In the genomic region with DNA sequence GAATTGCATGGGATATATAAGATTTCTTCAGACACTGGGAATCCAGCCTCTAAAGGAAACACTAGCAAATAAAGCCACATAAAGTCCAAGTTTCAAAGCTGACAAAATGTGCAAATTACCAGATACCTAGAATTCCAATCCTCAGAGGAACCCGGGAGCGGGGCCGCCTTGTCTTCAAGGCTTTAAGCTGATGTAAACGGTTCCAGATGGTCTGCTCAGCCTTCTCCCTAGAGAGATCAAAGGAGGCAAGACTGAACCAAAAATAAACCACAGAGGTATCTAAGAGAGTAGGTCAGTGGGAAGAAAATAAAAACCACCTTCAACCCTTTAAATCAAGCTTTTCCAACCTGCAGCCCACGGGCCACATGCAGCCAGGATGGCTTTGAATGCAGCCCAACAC, we compare ENCODE assay signal across 13 cellular contexts. TPM values are rescaled to one million over a fixed set of nuclear protein-coding genes. Genes with fewer than 3 reads are reported as not detected.
DNase-seq lines count a peak whose midpoint lies in the region; TF ChIP-seq lines count a peak whose summit lies in the region.
"Had no signal": no experiment of that assay in that cellular context is flagged by ENCODE, and none has a peak within 500 bp of the region (broad histone marks: within the 10 kb centered on the region; RNA-seq: fewer than 3 reads in every experiment).

No MANE protein-coding gene starts in this region.

- H3K27ac ChIP-seq in hepatocyte (peak overlapping the region; percentile 12), OCI-LY7 (ENCODE audit: low read depth, low read length, poor library complexity, severe bottlenecking) (no peak overlapping the region)
- H3K27ac ChIP-seq: uterus had no signal

- POLR2A ChIA-PET in AG04449 (lab: Yijun Ruan, JAX) (no interaction called here), OCI-LY7 (lab: Charles Lee) (interaction anchor here (0.6 to 0.7 kb wide), 2 partner anchors 20 to 789 kb away, joined by 3 to 7 read pairs; no protein-coding TSS in a partner anchor)

- TF ChIP-seq CTCF in AG04449 (IDR thresholded peaks at IDR 0.05; ENCODE audit: insufficient read depth, low read length, missing control alignments) (no peak), hepatocyte (IDR thresholded peaks at IDR 0.05; ENCODE audit: poor library complexity) (no peak), OCI-LY7 (conservative IDR thresholded peaks at IDR 0.05; ENCODE audit: low read length) (no peak)

- H3K27me3 ChIP-seq in hepatocyte, result no peaks in the 10 kb centered on the region
- H3K27me3 ChIP-seq: uterus had no signal

- H3K4me3 ChIP-seq in AG04449 (ENCODE audit: low read depth, low read length), result no peak overlapping the region
- H3K4me3 ChIP-seq in hepatocyte, result no peak overlapping the region
- no peak overlapping the region for H3K4me3 ChIP-seq in OCI-LY7 (ENCODE audit: low read depth, low read length, poor library complexity, severe bottlenecking)
- H3K4me3 ChIP-seq: uterus had no signal

- 50% methylated on average over 5 of the region's 5 CpGs for WGBS in hepatocyte (ENCODE audit: low lambda C conversion rate, missing lambda C conversion rate)

- H3K36me3 ChIP-seq in hepatocyte (replicated peaks; ENCODE audit: insufficient read depth, low read depth) (no peaks in the 10 kb centered on the region), OCI-LY7 (ENCODE audit: insufficient read depth, low read length) (peaks cover 89% of the 10 kb centered on the region)
- H3K36me3 ChIP-seq: uterus had no signal

- CTCF ChIA-PET in AG04449 (lab: Yijun Ruan, JAX), result interaction anchor here (1.0 to 2.4 kb wide), 2 partner anchors 10 to 276 kb away, joined by 3 to 6 read pairs; partner anchors contain the start of gene CDK5RAP1
- CTCF ChIA-PET in OCI-LY7 (lab: Charles Lee; ENCODE audit: unreplicated experiment), result no interaction called here

- H3K9me2 ChIP-seq in hepatocyte (replicated peaks; ENCODE audit: insufficient read depth), result no peaks in the 10 kb centered on the region
- no peaks in the 10 kb centered on the region for H3K9me2 ChIP-seq in OCI-LY7 (ENCODE audit: insufficient read depth, low read length)

- H3K4me1 ChIP-seq in hepatocyte (ENCODE audit: insufficient read depth), result peaks cover 3% of the 10 kb centered on the region
- H3K4me1 ChIP-seq in OCI-LY7 (ENCODE audit: insufficient read depth, low read length, poor library complexity, severe bottlenecking), result no peaks in the 10 kb centered on the region
- H3K4me1 ChIP-seq: uterus had no signal

- DNase-seq in AG04449 (ENCODE audit: low read depth, low spot score) (peak; percentile 87), GM03348 (ENCODE audit: low spot score) (peak; percentile 93), amniotic stem cell (lab: John Stamatoyannopoulos, UW) (peak; percentile 22), hepatocyte (ENCODE audit: low spot score) (peak; percentile 44), kidney glomerular epithelial cell (lab: John Stamatoyannopoulos, UW) (no peak), T-helper 1 cell (no peak), OCI-LY7 (ENCODE audit: low spot score) (no peak)
- no peak for DNase-seq in effector CD8-positive, alpha-beta T cell (lab: John Stamatoyannopoulos, UW)
- DNase-seq: activated CD4-positive, CD25-positive, alpha-beta regulatory T cell treated with anti-CD3 and anti-CD28 coated beads, Interleukin-2, amount 50 U/mL, for 72 hours; activated T-cell treated with anti-CD3 and anti-CD28 coated beads for 4 hours; anterior cingulate cortex; midbrain; uterus had no signal

- no peak overlapping the region for H2AFZ ChIP-seq in hepatocyte
- no peak overlapping the region for H2AFZ ChIP-seq in OCI-LY7 (ENCODE audit: low read length)

- H3K9me3 ChIP-seq in hepatocyte (ENCODE audit: low read depth), result no peaks in the 10 kb centered on the region
- H3K9me3 ChIP-seq in OCI-LY7 (ENCODE audit: low read length), result no peaks in the 10 kb centered on the region
- H3K9me3 ChIP-seq: uterus had no signal

- BruUV-seq in OCI-LY7 (replicated peaks; lab: Mats Ljungman, UMichigan), result no TSS peak

- intact Hi-C loops in OCI-LY7 (cut with micrococcal nuclease; ENCODE audit: unreplicated experiment), result no loop called here

- H3K79me2 ChIP-seq in hepatocyte (peaks cover 8% of the 10 kb centered on the region), OCI-LY7 (ENCODE audit: insufficient read depth, low read depth, low read length) (peaks cover 14% of the 10 kb centered on the region; the same call in 1 of the 2 replicates)

- H4K20me1 ChIP-seq in hepatocyte (ENCODE audit: insufficient read depth, poor library complexity, severe bottlenecking), result no peaks in the 10 kb centered on the region
- no peaks in the 10 kb centered on the region for H4K20me1 ChIP-seq in OCI-LY7 (ENCODE audit: insufficient read depth, low read length)

- H3K4me2 ChIP-seq in hepatocyte (peak overlapping the region; percentile 21), OCI-LY7 (ENCODE audit: low read length) (no peak overlapping the region)

RNA-seq across cellular contexts. Expression of gene CDK5RAP1, which starts 9.3 kb away (rescaled TPM):
- total RNA-seq in hepatocyte, result 22.4 and 35.6 TPM in 2 replicates
- 52.2 and 63.1 TPM in 2 replicates for polyA plus RNA-seq in hepatocyte
- 32.1 and 41.2 TPM in 2 replicates for total RNA-seq in OCI-LY7 (2014; rRNA removed; shearing (Covaris generic))
- 45.4 and 49.4 TPM in 2 replicates for total RNA-seq in OCI-LY7 (2022)

RNA-seq across cellular contexts. Expression of gene SNTA1, which starts 51.5 kb away (rescaled TPM):
- 24.5 and 28.0 TPM in 2 replicates for total RNA-seq in hepatocyte
- polyA plus RNA-seq in hepatocyte, result 24.0 and 24.6 TPM in 2 replicates
- 44.8 and 46.5 TPM in 2 replicates for total RNA-seq in OCI-LY7 (2014; rRNA removed; shearing (Covaris generic))
- total RNA-seq in OCI-LY7 (2022), result 36.6 and 42.1 TPM in 2 replicates

Comparison
In these comparisons a context has a peak if more than half of its experiments do, and no peak if none do; other contexts are left out.
1. DNase-seq: peak in AG04449 (single experiment), GM03348 (single experiment), amniotic stem cell (single experiment) and hepatocyte (single experiment); none in kidney glomerular epithelial cell (single experiment), effector CD8-positive, alpha-beta T cell (single experiment), T-helper 1 cell (0 of 5) and OCI-LY7 (single experiment).